ENCODE assay signal across 8 cellular contexts in the genomic region with DNA sequence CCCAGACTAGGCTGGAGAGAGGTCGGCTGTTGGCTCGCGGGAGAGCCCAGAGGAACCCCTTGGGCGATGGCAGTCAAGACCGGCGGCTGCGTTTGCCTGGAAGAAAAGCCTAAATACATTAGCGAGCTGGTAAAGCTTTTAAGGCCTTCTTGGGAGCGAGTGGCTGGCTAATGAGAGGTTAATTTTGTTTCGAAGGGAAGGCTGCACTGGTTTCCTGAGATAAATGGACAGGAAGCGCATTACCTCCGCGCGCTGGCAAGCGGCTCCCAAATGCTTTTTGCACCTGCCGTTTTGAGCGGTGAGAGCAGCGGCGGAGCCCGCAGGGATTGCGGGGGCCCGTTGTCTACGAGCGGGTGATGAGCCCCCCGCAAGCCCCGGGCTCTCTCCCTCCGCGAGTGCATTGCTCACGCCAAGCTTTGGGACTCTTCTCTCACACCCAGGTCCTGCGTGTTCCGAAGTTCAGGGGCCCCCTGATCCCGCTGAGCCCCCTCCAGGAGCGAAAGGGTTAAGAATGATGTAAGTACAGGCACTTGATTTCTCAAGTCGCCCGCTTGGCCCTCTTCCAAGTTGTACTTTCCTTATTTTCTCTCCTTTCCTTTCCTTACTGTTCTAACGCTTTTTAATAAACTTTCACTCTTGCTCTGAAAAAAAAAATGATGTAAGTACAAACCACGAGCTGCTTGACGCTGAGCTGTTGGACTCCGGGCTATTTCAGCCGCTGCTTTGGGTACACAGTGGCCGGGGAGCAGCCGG. TPM values are rescaled to one million over a fixed set of nuclear protein-coding genes. Genes with fewer than 3 reads are reported as not detected.
DNase-seq lines count a peak whose midpoint lies in the region; ATAC-seq and TF ChIP-seq lines count a peak whose summit lies in the region.

No MANE protein-coding gene starts in this region.

- peak overlapping the region; percentile 94 for H3K4me3 Mint-ChIP-seq in neural crest cell

- TF ChIP-seq CTCF in fibroblast of pulmonary artery (IDR thresholded peaks at IDR 0.05; ENCODE audit: low read length, missing control alignments) (no peak), neural crest cell (conservative IDR thresholded peaks at IDR 0.05) (no peak)

- H3K4me3 ChIP-seq in fibroblast of pulmonary artery (replicated peaks; ENCODE audit: low read depth, low read length), result peak overlapping the region; percentile 80

- H3K27ac Mint-ChIP-seq in neural crest cell (ENCODE audit: unreplicated experiment), result peak overlapping the region; percentile 96

- H3K27me3 Mint-ChIP-seq in neural crest cell (ENCODE audit: low read depth), result peaks cover 11% of the 10 kb centered on the region

- peaks cover 22% of the 10 kb centered on the region for H3K36me3 Mint-ChIP-seq in neural crest cell (ENCODE audit: low read depth)

- no peaks in the 10 kb centered on the region for H3K9me3 Mint-ChIP-seq in neural crest cell

- no peak for ATAC-seq in HG03565 (IDR thresholded peaks at IDR 0.05; ENCODE audit: unreplicated experiment)

- peaks cover 47% of the 10 kb centered on the region for H3K4me1 Mint-ChIP-seq in neural crest cell

- DNase-seq in NCI-H524 (lab: John Stamatoyannopoulos, UW) (peak; percentile 40 to 59), NCI-H524 treated with DMSO at 0.1 percent for 48 hours (lab: John Stamatoyannopoulos, UW) (no peak), NCI-H2196 (lab: John Stamatoyannopoulos, UW; ENCODE audit: unreplicated experiment) (peak; percentile 41), fibroblast of pulmonary artery (ENCODE audit: low read depth) (peak; percentile 69), neural crest cell (ENCODE audit: low read depth, low spot score) (no peak), cerebellar cortex (ENCODE audit: low spot score) (no peak)
- peak; percentile 35 for DNase-seq in activated T-cell treated with anti-CD3 and anti-CD28 coated beads, Interleukin-2, amount 50 U/mL, for 1 hour

RNA-seq across cellular contexts. Expression of a gene that starts 3.1 kb away (rescaled TPM):
- 98.3 and 99.4 TPM in 2 replicates for total RNA-seq in neural crest cell

Comparison
In these comparisons a context has a peak if more than half of its experiments do, and no peak if none do; other contexts are left out.
1. DNase-seq: peak in NCI-H524 (2 of 2), NCI-H2196 (single experiment), activated T-cell treated with anti-CD3 and anti-CD28 coated beads, Interleukin-2, amount 50 U/mL, for 1 hour (single experiment) and fibroblast of pulmonary artery (single experiment); none in NCI-H524 treated with DMSO at 0.1 percent for 48 hours (single experiment), neural crest cell (single experiment) and cerebellar cortex (single experiment).